8 cellular contexts compared by ENCODE assay signal in genomic region chr2:66576381-66577330, GRCh38.
A peak's percentile ranks its signal among the peaks of the same experiment; 100 is the strongest.
DNase-seq lines count a peak whose midpoint lies in the region; ATAC-seq and TF ChIP-seq lines count a peak whose summit lies in the region.

No MANE protein-coding gene starts in this region.

- peak overlapping the region; percentile 52 to 73 (median 68) for H3K4me3 ChIP-seq in sigmoid colon
- H3K4me3 ChIP-seq in HAP-1, result no peak overlapping the region

- no peak overlapping the region for H3K27ac Mint-ChIP-seq in WTC11

- H3K36me3 ChIP-seq in sigmoid colon, result peaks cover 0 to 9% (median 6%) of the 10 kb centered on the region in 4 donors
- no peaks in the 10 kb centered on the region for H3K36me3 ChIP-seq in HAP-1 (replicated peaks)

- H3K4me1 Mint-ChIP-seq in WTC11, result peaks cover 47% of the 10 kb centered on the region

- peak; percentile 72 for DNase-seq in G401 (ENCODE audit: low spot score)
- peak; percentile 26 for DNase-seq in WTC11 (ENCODE audit: low spot score)
- DNase-seq in hepatic stellate cell (ENCODE audit: low spot score), result peak; percentile 62
- DNase-seq in sigmoid colon, result peak; percentile 86
- DNase-seq in cortex of kidney (lab: John Stamatoyannopoulos, UW), result no peak
- DNase-seq in NCI-H1048 (lab: John Stamatoyannopoulos, UW), result no peak
- no peak for DNase-seq in activated CD4-positive, CD25-positive, alpha-beta regulatory T cell (lab: John Stamatoyannopoulos, UW)
- no peak for DNase-seq in HAP-1 (ENCODE audit: low spot score in 2 of 2)

- no peak for TF ChIP-seq CTCF in WTC11 (IDR thresholded peaks at IDR 0.05)
- TF ChIP-seq CTCF in sigmoid colon (IDR thresholded peaks at IDR 0.05), result no peak

- WGBS in sigmoid colon, 2 donors, result 2 to 3% methylated on average over 45 of the region's 45 CpGs

- TF ChIP-seq EP300 in sigmoid colon (IDR thresholded peaks at IDR 0.05), result no peak

- H3K4me1 ChIP-seq in sigmoid colon, result peaks cover 0 to 49% (median 40%) of the 10 kb centered on the region in 4 donors
- peaks cover 5% of the 10 kb centered on the region for H3K4me1 ChIP-seq in HAP-1

- no peaks in the 10 kb centered on the region for H3K36me3 Mint-ChIP-seq in WTC11

- H3K9me3 Mint-ChIP-seq in WTC11, result no peaks in the 10 kb centered on the region

- CTCF ChIA-PET in WTC11 (lab: Charles Lee), result interaction anchor here (0.6 to 7.1 kb wide), 11 partner anchors 11 to 936 kb away, joined by 3 to 81 read pairs (median 6); partner anchors contain the start of gene MEIS1

- H3K9me3 ChIP-seq in sigmoid colon (no peaks in the 10 kb centered on the region), HAP-1 (no peaks in the 10 kb centered on the region)

- peaks cover 0 to 3% (median under 1%) of the 10 kb centered on the region in 3 donors for H3K27me3 ChIP-seq in sigmoid colon
- H3K27me3 ChIP-seq in HAP-1 (ENCODE audit: low read depth), result peaks cover 44% of the 10 kb centered on the region

- H3K27ac ChIP-seq in sigmoid colon, result peak overlapping the region; percentile 95 to 99 (median 98)

- intact Hi-C loops in sigmoid colon (cut with DNase I), result loop anchor here (2.0 to 10.0 kb wide), 8 partner anchors 276 to 1458 kb away; partner anchors contain the start of gene ETAA1

- in situ Hi-C loops in G401 (cut with HindIII; ENCODE audit: low sequenced_read_pairs), result no loop called here
- in situ Hi-C loops in HAP-1 (cut with MboI; ENCODE audit: low sequenced_read_pairs), result loop anchor here (5.0 kb wide), 1 partner anchor 149 kb away; no protein-coding TSS in a partner anchor

- peak; percentile 10 for ATAC-seq in WTC11

- peaks cover 12% of the 10 kb centered on the region for H3K27me3 Mint-ChIP-seq in WTC11 (ENCODE audit: low read depth)

- POLR2A ChIA-PET in WTC11 (lab: Charles Lee), result interaction anchor here (1.1 to 1.7 kb wide), 3 partner anchors 131 to 143 kb away, joined by 3 to 6 read pairs (median 3); partner anchors contain the start of gene MEIS1

- peak overlapping the region; percentile 75 for H3K4me3 Mint-ChIP-seq in WTC11

- TF ChIP-seq POLR2A in sigmoid colon (IDR thresholded peaks at IDR 0.05), result peak in 1 of 2 donors; percentile 9

TF ChIP-seq in WTC11, 78 proteins besides CTCF, POLR2A, EP300 and RAD21:
- TF ChIP-seq SMAD3 (CRISPR knock-in tag; IDR thresholded peaks at IDR 0.05; ENCODE audit: borderline replicate concordance) (no peak), ZNF671 (CRISPR knock-in tag; IDR thresholded peaks at IDR 0.05) (no peak)

Comparison
In these comparisons a context has a peak if more than half of its experiments do, and no peak if none do; other contexts are left out.
1. DNase-seq: peak in G401 (single experiment), WTC11 (single experiment), hepatic stellate cell (single experiment) and sigmoid colon (single experiment); none in cortex of kidney (single experiment), NCI-H1048 (single experiment), activated CD4-positive, CD25-positive, alpha-beta regulatory T cell (0 of 4) and HAP-1 (0 of 2).